ENCODE assay signal across 12 cellular contexts in the genomic region with DNA sequence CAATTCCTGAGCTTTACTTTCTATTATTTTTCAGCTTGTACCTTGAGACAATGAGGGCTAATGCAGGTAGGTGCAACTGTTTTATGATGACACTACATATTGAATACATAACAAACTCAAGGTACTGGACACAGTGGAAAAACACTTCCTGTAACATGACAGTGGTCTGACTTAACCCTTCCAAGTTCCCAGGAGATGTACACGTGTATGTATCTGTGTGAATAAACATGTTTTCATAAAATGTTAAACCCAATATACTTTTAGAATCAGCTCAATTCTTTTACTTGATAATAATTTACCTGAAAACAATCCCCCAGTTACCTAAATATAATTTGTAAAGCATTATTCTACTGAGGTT. TPM values are rescaled to one million over a fixed set of nuclear protein-coding genes. Genes with fewer than 3 reads are reported as not detected.
DNase-seq lines count a peak whose midpoint lies in the region; ATAC-seq and TF ChIP-seq lines count a peak whose summit lies in the region.
"Had no signal": no experiment of that assay in that cellular context is flagged by ENCODE, and none has a peak within 500 bp of the region (broad histone marks: within the 10 kb centered on the region; RNA-seq: fewer than 3 reads in every experiment).

No MANE protein-coding gene starts in this region.

- no peak overlapping the region for H3K4ac ChIP-seq in trophoblast cell (ENCODE audit: low read depth, low read length)

- WGBS in heart right ventricle, 2 donors: 10 to 25% methylated on average over 1 of the region's 1 CpG
- no CpG with 5 or more reads among the region's 1 CpG for WGBS in trophoblast cell (ENCODE audit: extremely low coverage, insufficient coverage, insufficient read length)

- no peak overlapping the region for H3K23ac ChIP-seq in trophoblast cell (ENCODE audit: low read length)

- H2AFZ ChIP-seq in trophoblast cell (ENCODE audit: insufficient read depth, low read length, poor library complexity): no peak overlapping the region

- no peak overlapping the region for H4K8ac ChIP-seq in trophoblast cell (ENCODE audit: low read depth, low read length)

- H3K27ac ChIP-seq in heart right ventricle (peak overlapping the region; percentile 61 to 90 (median 82)), iPS-20b (ENCODE audit: low read length) (no peak overlapping the region), trophoblast cell (ENCODE audit: low read depth, low read length) (no peak overlapping the region)

- no peak for TF ChIP-seq CTCF in heart right ventricle (IDR thresholded peaks at IDR 0.05)

- H3K14ac ChIP-seq in trophoblast cell (ENCODE audit: low read length): no peak overlapping the region

- H3K4me3 ChIP-seq in heart right ventricle (peak overlapping the region in 9 of 10 donors; percentile 40 to 63 (median 61)), iPS-20b (ENCODE audit: low read length) (peak overlapping the region; percentile 73; the same call in 1 of the 2 replicates), trophoblast cell (ENCODE audit: low read depth, low read length) (no peak overlapping the region)

- H3K9me3 ChIP-seq in heart right ventricle (no peaks in the 10 kb centered on the region), iPS-20b (ENCODE audit: insufficient read depth, low read depth, low read length) (no peaks in the 10 kb centered on the region), trophoblast cell (ENCODE audit: insufficient read depth, low read depth, low read length) (no peaks in the 10 kb centered on the region)

- H3K36me3 ChIP-seq in heart right ventricle: no peaks in the 10 kb centered on the region
- no peaks in the 10 kb centered on the region for H3K36me3 ChIP-seq in iPS-20b (ENCODE audit: insufficient read depth, low read depth, low read length)
- H3K36me3 ChIP-seq in trophoblast cell (ENCODE audit: control insufficient read depth in 1 of 2, insufficient read depth in 2 of 2, low read length in 2 of 2): no peaks in the 10 kb centered on the region

- H3K4me1 ChIP-seq in heart right ventricle (peaks cover 0 to 19% (median 7%) of the 10 kb centered on the region in 9 donors), iPS-20b (ENCODE audit: insufficient read depth, low read length) (peaks cover 47% of the 10 kb centered on the region), trophoblast cell (ENCODE audit: control insufficient read depth in 1 of 2, insufficient read depth in 2 of 2, low read length in 2 of 2) (peaks cover 7 to 17% of the 10 kb centered on the region in 2 experiments)

- no peaks in the 10 kb centered on the region for H3K79me2 ChIP-seq in trophoblast cell (ENCODE audit: control insufficient read depth, insufficient read depth, low read length, poor library complexity)

- no peak overlapping the region for H2BK120ac ChIP-seq in trophoblast cell (ENCODE audit: insufficient read depth, low read length, poor library complexity)

- no peak overlapping the region for H4K91ac ChIP-seq in trophoblast cell (ENCODE audit: low read depth, low read length)

- peaks cover 8% of the 10 kb centered on the region for H3K79me1 ChIP-seq in trophoblast cell (ENCODE audit: low read length)

- DNase-seq in heart right ventricle (no peak), Right ventricle myocardium superior (no peak), trophoblast cell (no peak), NCI-H1930 (lab: John Stamatoyannopoulos, UW) (no peak), AML-193 (lab: John Stamatoyannopoulos, UW) (no peak), GOT3 (lab: John Stamatoyannopoulos, UW) (no peak)
- DNase-seq: NCI-H1105, NCI-H446 treated with DMSO at 0.1 percent for 48 hours, T-helper 2 cell had no signal

- H2BK12ac ChIP-seq in trophoblast cell (ENCODE audit: low read length): no peak overlapping the region

- intact Hi-C loops in heart right ventricle (cut with DNase I) (loop anchor here in 3 of 10 donors (5.0 kb wide), 3 partner anchors 41 to 356 kb away; no protein-coding TSS in a partner anchor), Right ventricle myocardium superior (cut with DNase I) (no loop called here)

- H3K4me2 ChIP-seq in trophoblast cell (ENCODE audit: low read length): peak overlapping the region; percentile 69

- H3K18ac ChIP-seq in trophoblast cell (ENCODE audit: low read length): no peak overlapping the region

- H2AK5ac ChIP-seq in trophoblast cell (ENCODE audit: low read length): no peak overlapping the region

- no peak for ATAC-seq in heart right ventricle
- no peak for ATAC-seq in Right ventricle myocardium superior (ENCODE audit: poor library complexity)
- no peak for ATAC-seq in HG02938 (IDR thresholded peaks at IDR 0.05; ENCODE audit: unreplicated experiment)

- H2BK5ac ChIP-seq in trophoblast cell (ENCODE audit: low read depth, low read length, poor library complexity): no peak overlapping the region

- H3K9ac ChIP-seq in iPS-20b (ENCODE audit: low read depth, low read length) (peak overlapping the region; percentile 44; the same call in 1 of the 2 replicates), trophoblast cell (ENCODE audit: low read length) (no peak overlapping the region)

- H3K27me3 ChIP-seq in heart right ventricle: no peaks in the 10 kb centered on the region
- H3K27me3 ChIP-seq in iPS-20b (ENCODE audit: insufficient read depth, low read length): peaks cover 33% of the 10 kb centered on the region
- no peaks in the 10 kb centered on the region for H3K27me3 ChIP-seq in trophoblast cell (ENCODE audit: insufficient read depth, low read length)

- H4K12ac ChIP-seq in trophoblast cell (ENCODE audit: low read depth, low read length): no peak overlapping the region

RNA-seq across cellular contexts. Expression of gene PPARGC1A, which starts 1.2 kb away (rescaled TPM):
- 100 to 1,000 TPM in 7 of 10 donors, 10 to 100 TPM in 3; 66.3 to 200 (median 106) TPM for total RNA-seq in heart right ventricle
- polyA plus RNA-seq in heart right ventricle: 10 to 100 TPM; 11.8 to 27.7 TPM
- total RNA-seq in Right ventricle myocardium superior: 82.8 TPM
- 3.6 and 3.7 TPM in 2 replicates for polyA plus RNA-seq in trophoblast cell (2013)
- total RNA-seq: activated T-helper 1 cell treated with anti-CD3 and anti-CD28 coated beads, Interleukin-12 subunit alpha, Interleukin-12 subunit beta, Interleukin-2, Interleukin-4 antibody, amounts not matched to agents 30 ng/mL and 10 ng/mL and 1 ng/mL, durations not matched to agents 14 hours and 24 hours and 36 hours had no signal

Comparison
In these comparisons a context has a peak if more than half of its experiments do, and no peak if none do; other contexts are left out.
1. H3K27ac ChIP-seq: peak in heart right ventricle (10 of 10); none in iPS-20b (single experiment) and trophoblast cell (single experiment).